ENCODE assay signal across 1 cellular context in the genomic region with DNA sequence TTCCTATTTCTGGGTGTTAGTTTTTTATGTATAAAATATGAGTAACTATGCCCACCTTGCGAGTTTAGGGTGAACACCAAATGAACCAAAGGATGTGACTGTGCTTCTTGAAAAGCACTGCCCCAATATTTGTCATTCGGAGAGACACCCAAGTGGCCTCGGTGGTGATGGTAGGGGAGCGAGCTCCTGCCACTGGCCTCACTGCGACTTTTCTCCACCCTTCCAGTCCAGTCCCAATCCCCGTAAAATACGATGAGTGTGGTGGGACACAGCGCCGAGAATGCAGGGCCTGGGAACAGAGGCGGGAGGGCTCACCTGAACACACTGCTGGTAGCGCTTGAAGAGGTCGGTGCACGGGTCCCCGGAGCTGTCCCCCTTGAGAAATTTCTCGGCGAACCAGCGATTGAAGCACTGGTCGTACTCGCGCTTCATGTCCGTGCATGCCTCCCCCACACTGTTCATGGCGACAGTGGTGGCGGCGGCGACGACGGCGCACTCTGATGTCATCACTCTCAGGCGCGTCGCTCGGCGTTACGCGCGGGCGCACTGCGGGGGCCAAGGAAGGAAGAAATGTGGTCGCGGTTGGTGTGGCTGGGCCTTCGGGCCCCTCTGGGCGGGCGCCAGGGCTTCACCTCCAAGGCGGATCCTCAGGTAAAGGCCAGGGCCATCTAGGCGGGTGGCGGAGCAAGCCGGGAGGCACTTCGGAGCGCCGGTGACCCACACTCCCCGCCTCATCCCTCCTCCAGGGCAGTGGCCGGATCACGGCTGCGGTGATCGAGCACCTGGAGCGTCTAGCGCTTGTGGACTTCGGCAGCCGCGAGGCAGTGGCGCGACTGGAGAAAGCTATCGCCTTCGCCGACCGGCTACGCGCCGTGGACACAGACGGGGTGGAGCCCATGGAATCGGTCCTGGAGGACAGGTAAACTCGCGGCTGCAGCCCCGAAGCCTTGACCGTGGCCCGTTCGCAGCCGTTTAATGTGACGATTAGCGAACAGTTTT.
TF ChIP-seq lines count a peak whose summit lies in the region.

A gene with protein sequence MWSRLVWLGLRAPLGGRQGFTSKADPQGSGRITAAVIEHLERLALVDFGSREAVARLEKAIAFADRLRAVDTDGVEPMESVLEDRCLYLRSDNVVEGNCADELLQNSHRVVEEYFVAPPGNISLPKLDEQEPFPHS (plus strand): TSS at position 534 of the 999 bp plus-strand sequence. CDS start 37 bp downstream, at position 571.
A gene (minus strand): TSS at position 474 of the 999 bp plus-strand sequence. CDS start 12 bp downstream, at position 462.

TF ChIP-seq in HepG2, 621 proteins besides CTCF, POLR2A, EP300 and RAD21 (continued from another document and continues in another):
- TF ChIP-seq, protein P1, sequence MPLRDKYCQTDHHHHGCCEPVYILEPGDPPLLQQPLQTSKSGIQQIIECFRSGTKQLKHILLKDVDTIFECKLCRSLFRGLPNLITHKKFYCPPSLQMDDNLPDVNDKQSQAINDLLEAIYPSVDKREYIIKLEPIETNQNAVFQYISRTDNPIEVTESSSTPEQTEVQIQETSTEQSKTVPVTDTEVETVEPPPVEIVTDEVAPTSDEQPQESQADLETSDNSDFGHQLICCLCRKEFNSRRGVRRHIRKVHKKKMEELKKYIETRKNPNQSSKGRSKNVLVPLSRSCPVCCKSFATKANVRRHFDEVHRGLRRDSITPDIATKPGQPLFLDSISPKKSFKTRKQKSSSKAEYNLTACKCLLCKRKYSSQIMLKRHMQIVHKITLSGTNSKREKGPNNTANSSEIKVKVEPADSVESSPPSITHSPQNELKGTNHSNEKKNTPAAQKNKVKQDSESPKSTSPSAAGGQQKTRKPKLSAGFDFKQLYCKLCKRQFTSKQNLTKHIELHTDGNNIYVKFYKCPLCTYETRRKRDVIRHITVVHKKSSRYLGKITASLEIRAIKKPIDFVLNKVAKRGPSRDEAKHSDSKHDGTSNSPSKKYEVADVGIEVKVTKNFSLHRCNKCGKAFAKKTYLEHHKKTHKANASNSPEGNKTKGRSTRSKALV (CRISPR knock-in tag; IDR thresholded peaks at IDR 0.05) = peak; percentile 45; the same call in 1 of the 2 replicates
- TF ChIP-seq PHB2 (IDR thresholded peaks at IDR 0.05; ENCODE audit: partially characterized antibody) (no peak), HIVEP1 (CRISPR knock-in tag; IDR thresholded peaks at IDR 0.05) (peak; percentile 56; the same call in 1 of the 2 replicates), NR2F2 (IDR thresholded peaks at IDR 0.05; ENCODE audit: borderline replicate concordance, low read depth) (peak; percentile 32; the same call in 1 of the 2 replicates), KLF9 (CRISPR knock-in tag; IDR thresholded peaks at IDR 0.05; ENCODE audit: low read depth) (peak; percentile 35; the same call in 1 of the 2 replicates), ZFX (CRISPR knock-in tag; IDR thresholded peaks at IDR 0.05; ENCODE audit: low read depth) (peak; percentile 98), ZNF768 (CRISPR knock-in tag; IDR thresholded peaks at IDR 0.05) (peak; percentile 82), ZNF484 (CRISPR knock-in tag; IDR thresholded peaks at IDR 0.05; ENCODE audit: borderline replicate concordance, low read depth) (no peak; the same call in 1 of the 2 replicates), PTBP1 (IDR thresholded peaks at IDR 0.05; ENCODE audit: low read depth, low read length, poor library complexity, severe bottlenecking) (no peak), ZNF160 (CRISPR knock-in tag; IDR thresholded peaks at IDR 0.05) (peak; percentile 84), FOSL2 (CRISPR knock-in tag; IDR thresholded peaks at IDR 0.05) (peak; percentile 71), DNMT1 (CRISPR knock-in tag; IDR thresholded peaks at IDR 0.05) (0 out of 2 replicates have a peak, but pooled peaks have one; percentile 29), SP2 (CRISPR knock-in tag; IDR thresholded peaks at IDR 0.05) (no peak; the same call in 1 of the 2 replicates), ZNF766 (CRISPR knock-in tag; IDR thresholded peaks at IDR 0.05; ENCODE audit: borderline replicate concordance) (peak; percentile 52; the same call in 1 of the 2 replicates), MYC (CRISPR knock-in tag; IDR thresholded peaks at IDR 0.05; ENCODE audit: borderline replicate concordance) (peak; percentile 99), CHCHD3 (CRISPR knock-in tag; IDR thresholded peaks at IDR 0.05) (0 out of 2 replicates have a peak, but pooled peaks have one; percentile 31), ZNF260 (CRISPR knock-in tag; IDR thresholded peaks at IDR 0.05; ENCODE audit: borderline replicate concordance, low read depth) (no peak), ISX (CRISPR knock-in tag; conservative IDR thresholded peaks at IDR 0.05) (no peak), DMAP1 (CRISPR knock-in tag; IDR thresholded peaks at IDR 0.05) (peak; percentile 100), GABPA (IDR thresholded peaks at IDR 0.05; ENCODE audit: low read depth, low read length) (peak; percentile 38; the same call in 1 of the 2 replicates), GABPA (CRISPR knock-in tag; IDR thresholded peaks at IDR 0.05; ENCODE audit: low read depth) (peak; percentile 73), ZFY (CRISPR knock-in tag; IDR thresholded peaks at IDR 0.05) (peak; percentile 97)
- TF ChIP-seq, protein P2, sequence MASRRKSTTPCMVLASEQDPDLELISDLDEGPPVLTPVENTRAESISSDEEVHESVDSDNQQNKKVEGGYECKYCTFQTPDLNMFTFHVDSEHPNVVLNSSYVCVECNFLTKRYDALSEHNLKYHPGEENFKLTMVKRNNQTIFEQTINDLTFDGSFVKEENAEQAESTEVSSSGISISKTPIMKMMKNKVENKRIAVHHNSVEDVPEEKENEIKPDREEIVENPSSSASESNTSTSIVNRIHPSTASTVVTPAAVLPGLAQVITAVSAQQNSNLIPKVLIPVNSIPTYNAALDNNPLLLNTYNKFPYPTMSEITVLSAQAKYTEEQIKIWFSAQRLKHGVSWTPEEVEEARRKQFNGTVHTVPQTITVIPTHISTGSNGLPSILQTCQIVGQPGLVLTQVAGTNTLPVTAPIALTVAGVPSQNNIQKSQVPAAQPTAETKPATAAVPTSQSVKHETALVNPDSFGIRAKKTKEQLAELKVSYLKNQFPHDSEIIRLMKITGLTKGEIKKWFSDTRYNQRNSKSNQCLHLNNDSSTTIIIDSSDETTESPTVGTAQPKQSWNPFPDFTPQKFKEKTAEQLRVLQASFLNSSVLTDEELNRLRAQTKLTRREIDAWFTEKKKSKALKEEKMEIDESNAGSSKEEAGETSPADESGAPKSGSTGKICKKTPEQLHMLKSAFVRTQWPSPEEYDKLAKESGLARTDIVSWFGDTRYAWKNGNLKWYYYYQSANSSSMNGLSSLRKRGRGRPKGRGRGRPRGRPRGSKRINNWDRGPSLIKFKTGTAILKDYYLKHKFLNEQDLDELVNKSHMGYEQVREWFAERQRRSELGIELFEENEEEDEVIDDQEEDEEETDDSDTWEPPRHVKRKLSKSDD (CRISPR knock-in tag; IDR thresholded peaks at IDR 0.05; ENCODE audit: low read depth) = peak; percentile 99
- TF ChIP-seq, protein P3, sequence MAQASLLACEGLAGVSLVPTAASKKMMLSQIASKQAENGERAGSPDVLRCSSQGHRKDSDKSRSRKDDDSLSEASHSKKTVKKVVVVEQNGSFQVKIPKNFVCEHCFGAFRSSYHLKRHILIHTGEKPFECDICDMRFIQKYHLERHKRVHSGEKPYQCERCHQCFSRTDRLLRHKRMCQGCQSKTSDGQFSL (CRISPR knock-in tag; IDR thresholded peaks at IDR 0.05) = peak; percentile 95
- TF ChIP-seq, protein P4, sequence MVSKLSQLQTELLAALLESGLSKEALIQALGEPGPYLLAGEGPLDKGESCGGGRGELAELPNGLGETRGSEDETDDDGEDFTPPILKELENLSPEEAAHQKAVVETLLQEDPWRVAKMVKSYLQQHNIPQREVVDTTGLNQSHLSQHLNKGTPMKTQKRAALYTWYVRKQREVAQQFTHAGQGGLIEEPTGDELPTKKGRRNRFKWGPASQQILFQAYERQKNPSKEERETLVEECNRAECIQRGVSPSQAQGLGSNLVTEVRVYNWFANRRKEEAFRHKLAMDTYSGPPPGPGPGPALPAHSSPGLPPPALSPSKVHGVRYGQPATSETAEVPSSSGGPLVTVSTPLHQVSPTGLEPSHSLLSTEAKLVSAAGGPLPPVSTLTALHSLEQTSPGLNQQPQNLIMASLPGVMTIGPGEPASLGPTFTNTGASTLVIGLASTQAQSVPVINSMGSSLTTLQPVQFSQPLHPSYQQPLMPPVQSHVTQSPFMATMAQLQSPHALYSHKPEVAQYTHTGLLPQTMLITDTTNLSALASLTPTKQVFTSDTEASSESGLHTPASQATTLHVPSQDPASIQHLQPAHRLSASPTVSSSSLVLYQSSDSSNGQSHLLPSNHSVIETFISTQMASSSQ (IDR thresholded peaks at IDR 0.05; ENCODE audit: low read depth) = no peak; the same call in 1 of the 2 replicates
- TF ChIP-seq, protein P4 (CRISPR knock-in tag; IDR thresholded peaks at IDR 0.05; ENCODE audit: borderline replicate concordance) = peak; percentile 84; the same call in 1 of the 2 replicates
- TF ChIP-seq, protein P5, sequence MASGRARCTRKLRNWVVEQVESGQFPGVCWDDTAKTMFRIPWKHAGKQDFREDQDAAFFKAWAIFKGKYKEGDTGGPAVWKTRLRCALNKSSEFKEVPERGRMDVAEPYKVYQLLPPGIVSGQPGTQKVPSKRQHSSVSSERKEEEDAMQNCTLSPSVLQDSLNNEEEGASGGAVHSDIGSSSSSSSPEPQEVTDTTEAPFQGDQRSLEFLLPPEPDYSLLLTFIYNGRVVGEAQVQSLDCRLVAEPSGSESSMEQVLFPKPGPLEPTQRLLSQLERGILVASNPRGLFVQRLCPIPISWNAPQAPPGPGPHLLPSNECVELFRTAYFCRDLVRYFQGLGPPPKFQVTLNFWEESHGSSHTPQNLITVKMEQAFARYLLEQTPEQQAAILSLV (CRISPR knock-in tag; IDR thresholded peaks at IDR 0.05; ENCODE audit: borderline replicate concordance) = peak; percentile 60; the same call in 1 of the 2 replicates
- TF ChIP-seq, protein P6, sequence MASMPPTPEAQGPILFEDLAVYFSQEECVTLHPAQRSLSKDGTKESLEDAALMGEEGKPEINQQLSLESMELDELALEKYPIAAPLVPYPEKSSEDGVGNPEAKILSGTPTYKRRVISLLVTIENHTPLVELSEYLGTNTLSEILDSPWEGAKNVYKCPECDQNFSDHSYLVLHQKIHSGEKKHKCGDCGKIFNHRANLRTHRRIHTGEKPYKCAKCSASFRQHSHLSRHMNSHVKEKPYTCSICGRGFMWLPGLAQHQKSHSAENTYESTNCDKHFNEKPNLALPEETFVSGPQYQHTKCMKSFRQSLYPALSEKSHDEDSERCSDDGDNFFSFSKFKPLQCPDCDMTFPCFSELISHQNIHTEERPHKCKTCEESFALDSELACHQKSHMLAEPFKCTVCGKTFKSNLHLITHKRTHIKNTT (CRISPR knock-in tag; IDR thresholded peaks at IDR 0.05) = 0 out of 2 replicates have a peak, but pooled peaks have one; percentile 2
- TF ChIP-seq, protein P7, sequence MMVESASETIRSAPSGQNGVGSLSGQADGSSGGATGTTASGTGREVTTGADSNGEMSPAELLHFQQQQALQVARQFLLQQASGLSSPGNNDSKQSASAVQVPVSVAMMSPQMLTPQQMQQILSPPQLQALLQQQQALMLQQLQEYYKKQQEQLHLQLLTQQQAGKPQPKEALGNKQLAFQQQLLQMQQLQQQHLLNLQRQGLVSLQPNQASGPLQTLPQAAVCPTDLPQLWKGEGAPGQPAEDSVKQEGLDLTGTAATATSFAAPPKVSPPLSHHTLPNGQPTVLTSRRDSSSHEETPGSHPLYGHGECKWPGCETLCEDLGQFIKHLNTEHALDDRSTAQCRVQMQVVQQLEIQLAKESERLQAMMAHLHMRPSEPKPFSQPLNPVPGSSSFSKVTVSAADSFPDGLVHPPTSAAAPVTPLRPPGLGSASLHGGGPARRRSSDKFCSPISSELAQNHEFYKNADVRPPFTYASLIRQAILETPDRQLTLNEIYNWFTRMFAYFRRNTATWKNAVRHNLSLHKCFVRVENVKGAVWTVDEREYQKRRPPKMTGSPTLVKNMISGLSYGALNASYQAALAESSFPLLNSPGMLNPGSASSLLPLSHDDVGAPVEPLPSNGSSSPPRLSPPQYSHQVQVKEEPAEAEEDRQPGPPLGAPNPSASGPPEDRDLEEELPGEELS (CRISPR knock-in tag; IDR thresholded peaks at IDR 0.05) = peak; percentile 73
- TF ChIP-seq, protein P8, sequence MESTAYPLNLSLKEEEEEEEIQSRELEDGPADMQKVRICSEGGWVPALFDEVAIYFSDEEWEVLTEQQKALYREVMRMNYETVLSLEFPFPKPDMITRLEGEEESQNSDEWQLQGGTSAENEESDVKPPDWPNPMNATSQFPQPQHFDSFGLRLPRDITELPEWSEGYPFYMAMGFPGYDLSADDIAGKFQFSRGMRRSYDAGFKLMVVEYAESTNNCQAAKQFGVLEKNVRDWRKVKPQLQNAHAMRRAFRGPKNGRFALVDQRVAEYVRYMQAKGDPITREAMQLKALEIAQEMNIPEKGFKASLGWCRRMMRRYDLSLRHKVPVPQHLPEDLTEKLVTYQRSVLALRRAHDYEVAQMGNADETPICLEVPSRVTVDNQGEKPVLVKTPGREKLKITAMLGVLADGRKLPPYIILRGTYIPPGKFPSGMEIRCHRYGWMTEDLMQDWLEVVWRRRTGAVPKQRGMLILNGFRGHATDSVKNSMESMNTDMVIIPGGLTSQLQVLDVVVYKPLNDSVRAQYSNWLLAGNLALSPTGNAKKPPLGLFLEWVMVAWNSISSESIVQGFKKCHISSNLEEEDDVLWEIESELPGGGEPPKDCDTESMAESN (CRISPR knock-in tag; conservative IDR thresholded peaks at IDR 0.05) = peak; percentile 92
